ENCODE assay signal across 8 cellular contexts in the genomic region with DNA sequence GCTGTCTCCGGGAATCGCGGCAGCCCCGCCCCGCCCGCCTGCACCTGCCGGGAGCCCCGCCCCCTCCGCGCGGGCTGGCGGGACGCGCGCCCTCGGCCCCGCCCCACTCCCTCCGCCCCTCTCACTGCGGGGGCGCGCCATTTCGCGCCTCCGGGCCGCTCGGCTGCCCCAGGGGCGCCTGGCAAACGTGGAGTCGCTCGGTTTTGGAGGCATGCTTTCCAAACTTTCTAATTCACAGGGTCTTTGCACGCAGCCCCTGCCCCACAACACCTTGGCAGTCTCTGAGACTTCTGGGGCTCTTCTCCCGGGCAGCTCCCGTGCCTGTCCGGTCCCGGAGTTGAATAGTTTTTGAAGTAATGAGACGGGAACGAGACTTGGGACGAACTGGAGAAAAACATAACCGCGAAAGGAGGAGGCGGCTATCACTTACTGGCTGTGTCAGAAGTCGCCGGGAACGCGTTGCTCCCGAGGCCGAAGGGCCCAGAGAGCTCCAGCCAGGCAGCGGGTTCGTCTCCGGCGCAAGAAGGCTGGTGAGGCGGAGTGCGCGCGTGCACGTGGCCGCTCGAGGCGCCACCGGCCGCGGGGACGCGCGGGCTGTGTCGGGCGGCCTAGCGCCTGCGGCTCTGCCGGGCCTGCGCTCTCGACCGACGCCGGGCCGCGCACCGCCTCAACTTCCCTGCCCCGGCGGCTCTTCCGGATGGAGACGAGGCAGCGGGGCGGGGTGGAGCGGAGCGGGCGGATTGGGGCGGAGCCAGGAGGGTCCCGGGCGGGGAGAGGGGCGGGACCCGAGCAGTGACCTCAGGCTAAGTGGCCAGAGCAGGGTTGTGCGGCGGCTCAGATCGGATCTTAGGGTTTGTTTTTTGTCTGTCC. TPM values are rescaled to one million over a fixed set of nuclear protein-coding genes. Genes with fewer than 3 reads are reported as not detected.
DNase-seq lines count a peak whose midpoint lies in the region; ATAC-seq and TF ChIP-seq lines count a peak whose summit lies in the region.

MCM9 (minus strand) TSS at position 699 of the 870 bp plus-strand sequence. CDS start 3,436 bp downstream, outside the sequence.

- peaks cover 9% of the 10 kb centered on the region for H3K4me1 ChIP-seq in osteoblast (ENCODE audit: insufficient read depth, low read length)
- no peaks in the 10 kb centered on the region for H3K4me1 ChIP-seq in testis

- H3K27me3 ChIP-seq in osteoblast (ENCODE audit: insufficient read depth, low read length), result no peaks in the 10 kb centered on the region
- H3K27me3 ChIP-seq in testis, result no peaks in the 10 kb centered on the region

- H3K9me3 ChIP-seq in osteoblast (ENCODE audit: low read depth, low read length) (no peaks in the 10 kb centered on the region), testis (no peaks in the 10 kb centered on the region)

- no peak for TF ChIP-seq CTCF in HFFc6 (IDR thresholded peaks at IDR 0.05)
- no peak for TF ChIP-seq CTCF in osteoblast (IDR thresholded peaks at IDR 0.05; ENCODE audit: extremely low read depth, low read depth, low read length)
- TF ChIP-seq CTCF in testis (IDR thresholded peaks at IDR 0.05), result no peak

- H4K20me1 ChIP-seq in osteoblast (ENCODE audit: insufficient read depth, low read length), result peaks cover 3% of the 10 kb centered on the region

- H3K79me2 ChIP-seq in osteoblast (ENCODE audit: insufficient read depth, low read length), result peaks cover 20% of the 10 kb centered on the region

- H3K4me3 Mint-ChIP-seq in HFFc6, result peak within 1 kb of the TSS; percentile 94
- H3K4me3 Mint-ChIP-seq in activated naive CD4-positive, alpha-beta T cell treated with anti-CD3 and anti-CD28 coated beads, Interleukin-2, amount 50 U/mL, for 24 hours, result peak within 1 kb of the TSS; percentile 92

- H2AFZ ChIP-seq in osteoblast (ENCODE audit: low read length), result peak within 1 kb of the TSS; percentile 99

- peak within 1 kb of the TSS; percentile 88 for H3K27ac Mint-ChIP-seq in HFFc6
- peak within 1 kb of the TSS; percentile 85 for H3K27ac Mint-ChIP-seq in activated naive CD4-positive, alpha-beta T cell treated with anti-CD3 and anti-CD28 coated beads, Interleukin-2, amount 50 U/mL, for 24 hours

- peaks cover 22% of the 10 kb centered on the region for H3K4me1 Mint-ChIP-seq in HFFc6 (ENCODE audit: low read depth)
- peaks cover 48% of the 10 kb centered on the region for H3K4me1 Mint-ChIP-seq in activated naive CD4-positive, alpha-beta T cell treated with anti-CD3 and anti-CD28 coated beads, Interleukin-2, amount 50 U/mL, for 24 hours

- no peaks in the 10 kb centered on the region for H3K9me3 Mint-ChIP-seq in HFFc6
- no peaks in the 10 kb centered on the region for H3K9me3 Mint-ChIP-seq in activated naive CD4-positive, alpha-beta T cell treated with anti-CD3 and anti-CD28 coated beads, Interleukin-2, amount 50 U/mL, for 24 hours

- H3K4me3 ChIP-seq in GM08714 (ENCODE audit: low read length) (peak within 1 kb of the TSS; percentile 99), osteoblast (ENCODE audit: insufficient read depth, low read length) (peak within 1 kb of the TSS; percentile 95), testis (peak within 1 kb of the TSS; percentile 86 to 92)

- peak; percentile 98 for ATAC-seq in SK-N-SH treated with all-trans-retinoic acid at 6 μM for 48 hours

- no peak for TF ChIP-seq POLR2A in testis (IDR thresholded peaks at IDR 0.05)

- peak; percentile 64 for DNase-seq in HFFc6
- DNase-seq in NAMALWA (ENCODE audit: low spot score), result peak; percentile 95
- DNase-seq in glomerular visceral epithelial cell (ENCODE audit: extremely low spot score), result peak; percentile 95
- peak; percentile 98 for DNase-seq in osteoblast (ENCODE audit: insufficient read length, low spot score, missing footprints)
- peak; percentile 90 for DNase-seq in testis

- 1 to 2% methylated on average over 10 to 47 of the region's 95 CpGs for WGBS in testis, 2 donors

- H3K27me3 Mint-ChIP-seq in HFFc6 (ENCODE audit: insufficient read depth), result no peaks in the 10 kb centered on the region; the same call in 1 of the 2 replicates
- no peaks in the 10 kb centered on the region for H3K27me3 Mint-ChIP-seq in activated naive CD4-positive, alpha-beta T cell treated with anti-CD3 and anti-CD28 coated beads, Interleukin-2, amount 50 U/mL, for 24 hours

- H3K4me2 ChIP-seq in osteoblast (ENCODE audit: insufficient read depth, low read length), result peak within 1 kb of the TSS; percentile 81

- H3K36me3 Mint-ChIP-seq in HFFc6 (ENCODE audit: low read depth), result 0 out of 2 replicates have a peak, but pooled peaks cover 4% of the 10 kb centered on the region
- peaks cover 24% of the 10 kb centered on the region for H3K36me3 Mint-ChIP-seq in activated naive CD4-positive, alpha-beta T cell treated with anti-CD3 and anti-CD28 coated beads, Interleukin-2, amount 50 U/mL, for 24 hours

- H3K36me3 ChIP-seq in osteoblast (ENCODE audit: insufficient read depth, low read length) (peaks cover 4% of the 10 kb centered on the region), testis (ENCODE audit: low read depth, missing control alignments) (no peaks in the 10 kb centered on the region)

- intact Hi-C loops in testis (cut with DNase I; ENCODE audit: low total_unique reads), result no loop called here

- peak within 1 kb of the TSS; percentile 76 for H3K27ac ChIP-seq in osteoblast (ENCODE audit: low read depth, low read length)
- peak within 1 kb of the TSS; percentile 90 to 97 for H3K27ac ChIP-seq in testis

TF ChIP-seq in SK-N-SH treated with all-trans-retinoic acid at 6 μM for 48 hours, 23 proteins besides CTCF, POLR2A, EP300 and RAD21:
- TF ChIP-seq ZNF565 (CRISPR knock-in tag; conservative IDR thresholded peaks at IDR 0.05; ENCODE audit: low read depth), result no peak
- TF ChIP-seq CSDC2 (CRISPR knock-in tag; IDR thresholded peaks at IDR 0.05), result 0 out of 2 replicates have a peak, but pooled peaks have one; percentile 20
- TF ChIP-seq SNAI2 (CRISPR knock-in tag; IDR thresholded peaks at IDR 0.05), result peak; percentile 77; the same call in 1 of the 2 replicates
- TF ChIP-seq, protein P1, sequence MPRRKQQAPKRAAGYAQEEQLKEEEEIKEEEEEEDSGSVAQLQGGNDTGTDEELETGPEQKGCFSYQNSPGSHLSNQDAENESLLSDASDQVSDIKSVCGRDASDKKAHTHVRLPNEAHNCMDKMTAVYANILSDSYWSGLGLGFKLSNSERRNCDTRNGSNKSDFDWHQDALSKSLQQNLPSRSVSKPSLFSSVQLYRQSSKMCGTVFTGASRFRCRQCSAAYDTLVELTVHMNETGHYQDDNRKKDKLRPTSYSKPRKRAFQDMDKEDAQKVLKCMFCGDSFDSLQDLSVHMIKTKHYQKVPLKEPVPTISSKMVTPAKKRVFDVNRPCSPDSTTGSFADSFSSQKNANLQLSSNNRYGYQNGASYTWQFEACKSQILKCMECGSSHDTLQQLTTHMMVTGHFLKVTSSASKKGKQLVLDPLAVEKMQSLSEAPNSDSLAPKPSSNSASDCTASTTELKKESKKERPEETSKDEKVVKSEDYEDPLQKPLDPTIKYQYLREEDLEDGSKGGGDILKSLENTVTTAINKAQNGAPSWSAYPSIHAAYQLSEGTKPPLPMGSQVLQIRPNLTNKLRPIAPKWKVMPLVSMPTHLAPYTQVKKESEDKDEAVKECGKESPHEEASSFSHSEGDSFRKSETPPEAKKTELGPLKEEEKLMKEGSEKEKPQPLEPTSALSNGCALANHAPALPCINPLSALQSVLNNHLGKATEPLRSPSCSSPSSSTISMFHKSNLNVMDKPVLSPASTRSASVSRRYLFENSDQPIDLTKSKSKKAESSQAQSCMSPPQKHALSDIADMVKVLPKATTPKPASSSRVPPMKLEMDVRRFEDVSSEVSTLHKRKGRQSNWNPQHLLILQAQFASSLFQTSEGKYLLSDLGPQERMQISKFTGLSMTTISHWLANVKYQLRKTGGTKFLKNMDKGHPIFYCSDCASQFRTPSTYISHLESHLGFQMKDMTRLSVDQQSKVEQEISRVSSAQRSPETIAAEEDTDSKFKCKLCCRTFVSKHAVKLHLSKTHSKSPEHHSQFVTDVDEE (CRISPR knock-in tag; IDR thresholded peaks at IDR 0.05), result 0 out of 2 replicates have a peak, but pooled peaks have one; percentile 28

RNA-seq across cellular contexts. Expression of gene MCM9, which starts in this region (rescaled TPM):
- total RNA-seq in HFFc6 (2021; fragmentation: NEBNext Ultra II Directional; extraction: Animal tissue kit (Norgen Biotek cat#: 25700)), result 1 to 10 TPM; 4.6 to 5.7 (median 5.0) TPM
- total RNA-seq in osteoblast (15.2 and 17.1 TPM in 2 replicates), testis (10 to 100 TPM; 19.2 to 25.1 TPM)
- 14.0 TPM for polyA plus RNA-seq in testis (ENCODE audit: insufficient read depth, low read depth, low replicate concordance)

Comparison
In these comparisons a context has a peak if more than half of its experiments do, and no peak if none do; other contexts are left out.
1. Peak in every context shown above with its lines: DNase-seq, ATAC-seq, H3K4me3 ChIP-seq and H3K27ac ChIP-seq.